In the genomic region with DNA sequence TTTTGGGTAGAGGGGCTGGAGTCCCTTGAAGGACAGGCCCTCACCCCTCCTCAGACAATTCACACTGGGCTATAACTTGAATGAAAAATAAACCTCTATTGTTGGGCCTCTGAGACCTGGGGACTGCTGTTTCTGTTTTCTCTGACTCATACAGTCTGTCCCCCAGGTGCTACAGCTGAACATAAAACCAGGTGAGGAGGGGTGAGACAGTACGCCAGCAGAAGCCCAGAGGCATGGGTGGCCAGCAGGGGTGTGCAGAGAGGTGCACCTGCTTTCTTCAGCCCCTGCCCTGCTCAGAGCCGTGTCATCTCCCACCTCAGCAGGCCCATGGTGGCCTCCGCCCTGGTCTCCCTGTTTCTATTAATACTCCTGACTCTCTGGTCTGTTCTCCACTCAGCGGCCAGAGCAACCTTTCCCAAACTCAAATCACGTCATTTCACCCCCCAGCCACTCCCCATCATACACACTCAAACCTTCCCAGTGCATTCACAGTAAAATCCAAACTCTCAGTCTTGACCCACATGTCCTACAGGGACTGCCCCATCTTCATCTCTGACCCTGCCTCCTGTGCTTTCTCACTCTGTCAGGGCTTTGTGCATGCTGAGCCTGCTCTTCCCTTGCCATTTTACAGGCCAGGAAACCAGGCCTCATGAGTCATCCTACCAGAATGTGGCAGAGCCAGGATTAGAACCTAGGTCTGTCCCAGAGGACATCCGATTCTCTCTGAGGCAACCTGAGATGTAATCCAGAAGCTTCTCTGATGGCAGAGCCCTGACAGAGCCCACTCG, we compare ENCODE assay signal across 15 cellular contexts. TPM values are rescaled to one million over a fixed set of nuclear protein-coding genes. Genes with fewer than 3 reads are reported as not detected.
A peak's percentile ranks its signal among the peaks of the same experiment; 100 is the strongest.
DNase-seq lines count a peak whose midpoint lies in the region; ATAC-seq, FAIRE-seq and TF ChIP-seq lines count a peak whose summit lies in the region.
"Had no signal": no experiment of that assay in that cellular context is flagged by ENCODE, and none has a peak within 500 bp of the region (broad histone marks: within the 10 kb centered on the region; RNA-seq: fewer than 3 reads in every experiment).

No MANE protein-coding gene starts in this region.

- H3K4me3 ChIP-seq in HepG2 (replicated peaks in 1 of 3; ENCODE audit: insufficient read depth in 1 of 3, low read depth in 2 of 3, low read length in 3 of 3), result no peak overlapping the region
- no peak overlapping the region for H3K4me3 ChIP-seq in right lobe of liver
- no peak overlapping the region for H3K4me3 ChIP-seq in NB4 (ENCODE audit: low read depth, low read length)
- H3K4me3 ChIP-seq: GM23248 had no signal

- H3K36me3 ChIP-seq in HepG2 (replicated peaks in 1 of 2; ENCODE audit: control insufficient read depth in 1 of 2, insufficient read depth in 2 of 2, low read length in 2 of 2) (no peaks in the 10 kb centered on the region), right lobe of liver (no peaks in the 10 kb centered on the region)
- H3K36me3 ChIP-seq: neutrophil had no signal

- H3K4me3 Mint-ChIP-seq in effector memory CD8-positive, alpha-beta T cell, result no peak overlapping the region
- H3K4me3 Mint-ChIP-seq: endodermal cell had no signal

- in situ Hi-C loops in HepG2 (cut with HindIII; ENCODE audit: extremely low pct_ligation_motif_present, low pct_unique_long_range_greater_than_20kb), result no loop called here

- no peak overlapping the region for H3K27ac ChIP-seq in HepG2 (ENCODE audit: extremely low read length, insufficient read depth, low read length)
- H3K27ac ChIP-seq in right lobe of liver, result no peak overlapping the region
- H3K27ac ChIP-seq: GM23248, neutrophil had no signal

- no peak overlapping the region for H2AFZ ChIP-seq in HepG2 (ENCODE audit: low read length)
- H2AFZ ChIP-seq: GM23248 had no signal

- POLR2A ChIA-PET in HepG2 (lab: Yijun Ruan, JAX), result no interaction called here

- TF ChIP-seq EP300 in HepG2 (IDR thresholded peaks at IDR 0.05; ENCODE audit: low read depth in 2 of 2, low read length in 2 of 2) (no peak), HepG2 (CRISPR knock-in tag; IDR thresholded peaks at IDR 0.05; ENCODE audit: borderline replicate concordance) (no peak)

- H3K79me2 ChIP-seq in HepG2 (ENCODE audit: insufficient read depth, low read length), result no peaks in the 10 kb centered on the region

- FAIRE-seq in HepG2 (lab: Jason Lieb, UNC), result no peak

- CTCF ChIA-PET in HepG2 (lab: Yijun Ruan, JAX; ENCODE audit: low intra/inter-chr PET ratio, low total read pairs), result no interaction called here

- DNase-seq in HepG2 (ENCODE audit: low spot score) (no peak), right lobe of liver (no peak), NB4 (ENCODE audit: low read depth) (peak; percentile 32), OCI-M1 (lab: John Stamatoyannopoulos, UW) (no peak)
- no peak for DNase-seq in effector memory CD8-positive, alpha-beta T cell
- DNase-seq in activated CD4-positive, CD25-positive, alpha-beta regulatory T cell treated with anti-CD3 and anti-CD28 coated beads, Interleukin-2, amount 50 U/mL, for 72 hours, result no peak
- DNase-seq: endodermal cell, glutamatergic neuron, GM23248, NCI-H1694, SK-N-SH had no signal

- peaks cover 9% of the 10 kb centered on the region for H3K36me3 Mint-ChIP-seq in effector memory CD8-positive, alpha-beta T cell (ENCODE audit: insufficient read depth)

- H3K9me3 ChIP-seq in HepG2 (ENCODE audit: low read length) (no peaks in the 10 kb centered on the region), right lobe of liver (no peaks in the 10 kb centered on the region)
- H3K9me3 ChIP-seq: neutrophil, SK-N-SH had no signal

- no peak for ATAC-seq in HepG2
- ATAC-seq in right lobe of liver, result no peak
- ATAC-seq in effector memory CD8-positive, alpha-beta T cell (replicated peaks), result no peak
- no peak for ATAC-seq in GM18502 (IDR thresholded peaks at IDR 0.05; ENCODE audit: poor library complexity, unreplicated experiment)
- ATAC-seq in GM18909 (IDR thresholded peaks at IDR 0.05; ENCODE audit: poor library complexity, unreplicated experiment), result no peak

- intact Hi-C loops in HepG2 (cut with micrococcal nuclease; ENCODE audit: unreplicated experiment), result no loop called here
- intact Hi-C loops in right lobe of liver (cut with DNase I), result no loop called here

- H3K4me1 Mint-ChIP-seq in effector memory CD8-positive, alpha-beta T cell (ENCODE audit: low read depth in 2 of 2), result peaks cover 47 to 57% of the 10 kb centered on the region in 2 donors

- peak overlapping the region; percentile 78 to 86 for H3K27ac Mint-ChIP-seq in effector memory CD8-positive, alpha-beta T cell
- H3K27ac Mint-ChIP-seq: endodermal cell had no signal

- H3K27me3 ChIP-seq in HepG2 (ENCODE audit: control insufficient read depth in 1 of 2, insufficient read depth in 2 of 2, low read length in 2 of 2) (peaks cover 0 to 12% of the 10 kb centered on the region in 2 experiments; a peak in 2 of 5 replicates), right lobe of liver (no peaks in the 10 kb centered on the region)

- TF ChIP-seq RAD21 in HepG2 (CRISPR knock-in tag; IDR thresholded peaks at IDR 0.05), result no peak

- WGBS in HepG2 (ENCODE audit: low lambda C conversion rate), result 13% methylated on average over 6 of the region's 7 CpGs
- 68% methylated on average over 4 of the region's 7 CpGs for WGBS in right lobe of liver (ENCODE audit: insufficient coverage, low coverage, low lambda C conversion rate, missing lambda C conversion rate)

- TF ChIP-seq CTCF in HepG2 (CRISPR knock-in tag; IDR thresholded peaks at IDR 0.05) (no peak), right lobe of liver (IDR thresholded peaks at IDR 0.05) (no peak), NB4 (IDR thresholded peaks at IDR 0.05; ENCODE audit: low read depth, low read length) (no peak)

- H3K9me3 Mint-ChIP-seq in effector memory CD8-positive, alpha-beta T cell, result no peaks in the 10 kb centered on the region

- BruUV-seq in HepG2 (replicated peaks; lab: Mats Ljungman, UMichigan), result no TSS peak

- H3K4me1 ChIP-seq in HepG2 (ENCODE audit: insufficient read depth, low read length) (no peaks in the 10 kb centered on the region), right lobe of liver (no peaks in the 10 kb centered on the region)

- no peak overlapping the region for H3K4me2 ChIP-seq in HepG2 (ENCODE audit: low read depth, low read length)
- H3K4me2 ChIP-seq: SK-N-SH had no signal

- H3K27me3 Mint-ChIP-seq in effector memory CD8-positive, alpha-beta T cell, result no peaks in the 10 kb centered on the region

- TF ChIP-seq POLR2A in HepG2 (IDR thresholded peaks at IDR 0.05; ENCODE audit: insufficient read depth in 1 of 2, low read depth in 2 of 2, low read length in 2 of 2) (no peak), right lobe of liver (IDR thresholded peaks at IDR 0.05) (no peak), NB4 (IDR thresholded peaks at IDR 0.05; ENCODE audit: extremely low read depth, insufficient read length) (no peak)

- no peak overlapping the region for H3K9ac ChIP-seq in HepG2 (ENCODE audit: insufficient read depth, low read depth, low read length)
- H3K9ac ChIP-seq: GM23248, SK-N-SH had no signal

- H4K20me1 ChIP-seq in HepG2 (ENCODE audit: insufficient read depth, low read length), result no peaks in the 10 kb centered on the region

RNA-seq across cellular contexts. Expression of gene IL2RB, which starts 5.4 kb away (rescaled TPM):
- total RNA-seq in HepG2 (2016; rRNA removed; fragmentation: Illumina TruSeq; extraction: Trizol), result not detected in 2 replicates
- total RNA-seq in HepG2 (2016; cell fraction: cytosol; rRNA removed; fragmentation: Illumina TruSeq; extraction: Trizol; ENCODE audit: low read depth), result not detected in 2 replicates
- total RNA-seq in HepG2 (2016; cell fraction: insoluble cytoplasmic fraction; rRNA removed; fragmentation: Illumina TruSeq; extraction: Trizol), result not detected in 2 replicates
- total RNA-seq in HepG2 (2016; cell fraction: membrane; rRNA removed; fragmentation: Illumina TruSeq; extraction: Trizol), result not detected in 2 replicates
- not detected in 2 replicates for total RNA-seq in HepG2 (2016; cell fraction: nucleus; rRNA removed; fragmentation: Illumina TruSeq; extraction: Trizol)
- polyA plus RNA-seq in HepG2 (2011; rRNA removed), result 0.05 TPM in 1 of 2 replicates, not detected in the other
- 0.10 TPM in 1 of 2 replicates, not detected in the other for polyA plus RNA-seq in HepG2 (2011; cell fraction: cytosol; rRNA removed)
- polyA plus RNA-seq in HepG2 (2011; cell fraction: nucleus; rRNA removed), result 0.09 TPM in 1 of 2 replicates, not detected in the other
- 0.03 TPM in 1 of 2 replicates, not detected in the other for polyA plus RNA-seq in HepG2 (2012)
- not detected in 2 replicates for polyA plus RNA-seq in HepG2 (2016; cell fraction: cytosol; fragmentation: Illumina TruSeq; extraction: Trizol; ENCODE audit: low read depth)
- polyA plus RNA-seq in HepG2 (2016; cell fraction: insoluble cytoplasmic fraction; fragmentation: Illumina TruSeq; extraction: Trizol; ENCODE audit: low read depth), result not detected in 2 replicates
- polyA plus RNA-seq in HepG2 (2016; cell fraction: membrane; fragmentation: Illumina TruSeq; extraction: Trizol; ENCODE audit: low read depth), result not detected in 2 replicates
- not detected in 2 replicates for polyA plus RNA-seq in HepG2 (2016; cell fraction: nucleus; fragmentation: Illumina TruSeq; extraction: Trizol; ENCODE audit: insufficient read depth, low read depth)
- 0.06 TPM in 1 of 2 replicates, not detected in the other for polyA minus RNA-seq in HepG2 (2011; rRNA and poly(A)+ RNA removed; ENCODE audit: low replicate concordance)
- polyA minus RNA-seq in HepG2 (2011; cell fraction: cytosol; rRNA and poly(A)+ RNA removed), result not detected in 2 replicates
- polyA minus RNA-seq in HepG2 (2011; cell fraction: nucleus; rRNA and poly(A)+ RNA removed), result not detected in 2 replicates
- 1 to 10 TPM; 1.2 to 8.6 (median 2.0) TPM for total RNA-seq in right lobe of liver
- total RNA-seq: GM23248 had no signal

RNA-seq across cellular contexts. Expression of gene C1QTNF6, which starts 32.9 kb away (rescaled TPM):
- total RNA-seq in HepG2 (2016; rRNA removed; fragmentation: Illumina TruSeq; extraction: Trizol), result 1.5 and 2.7 TPM in 2 replicates
- 0.40 and 0.97 TPM in 2 replicates for total RNA-seq in HepG2 (2016; cell fraction: cytosol; rRNA removed; fragmentation: Illumina TruSeq; extraction: Trizol; ENCODE audit: low read depth)
- total RNA-seq in HepG2 (2016; cell fraction: insoluble cytoplasmic fraction; rRNA removed; fragmentation: Illumina TruSeq; extraction: Trizol), result 1.1 and 2.5 TPM in 2 replicates
- 1.7 and 1.8 TPM in 2 replicates for total RNA-seq in HepG2 (2016; cell fraction: membrane; rRNA removed; fragmentation: Illumina TruSeq; extraction: Trizol)
- 4.5 and 5.3 TPM in 2 replicates for total RNA-seq in HepG2 (2016; cell fraction: nucleus; rRNA removed; fragmentation: Illumina TruSeq; extraction: Trizol)
- 6.9 and 10.7 TPM in 2 replicates for polyA plus RNA-seq in HepG2 (2011; rRNA removed)
- 3.0 and 4.1 TPM in 2 replicates for polyA plus RNA-seq in HepG2 (2011; cell fraction: cytosol; rRNA removed)
- 39.8 and 43.2 TPM in 2 replicates for polyA plus RNA-seq in HepG2 (2011; cell fraction: nucleus; rRNA removed)
- polyA plus RNA-seq in HepG2 (2012), result 4.1 and 5.1 TPM in 2 replicates
- polyA plus RNA-seq in HepG2 (2016; cell fraction: cytosol; fragmentation: Illumina TruSeq; extraction: Trizol; ENCODE audit: low read depth), result 0.60 and 1.2 TPM in 2 replicates
- 1.7 and 1.9 TPM in 2 replicates for polyA plus RNA-seq in HepG2 (2016; cell fraction: insoluble cytoplasmic fraction; fragmentation: Illumina TruSeq; extraction: Trizol; ENCODE audit: low read depth)
- polyA plus RNA-seq in HepG2 (2016; cell fraction: membrane; fragmentation: Illumina TruSeq; extraction: Trizol; ENCODE audit: low read depth), result 1.6 and 1.8 TPM in 2 replicates
- polyA plus RNA-seq in HepG2 (2016; cell fraction: nucleus; fragmentation: Illumina TruSeq; extraction: Trizol; ENCODE audit: insufficient read depth, low read depth), result 8.4 and 10.3 TPM in 2 replicates
- polyA minus RNA-seq in HepG2 (2011; rRNA and poly(A)+ RNA removed; ENCODE audit: low replicate concordance), result 8.3 and 36.4 TPM in 2 replicates
- 2.5 and 4.0 TPM in 2 replicates for polyA minus RNA-seq in HepG2 (2011; cell fraction: cytosol; rRNA and poly(A)+ RNA removed)
- polyA minus RNA-seq in HepG2 (2011; cell fraction: nucleus; rRNA and poly(A)+ RNA removed), result 18.0 and 21.3 TPM in 2 replicates
- 10 to 100 TPM in 2 of 6 experiments, 1 to 10 TPM in 4; 3.3 to 12.6 (median 6.3) TPM for total RNA-seq in right lobe of liver

RNA-seq across cellular contexts. Expression of gene TMPRSS6, which starts 45.6 kb away (rescaled TPM):
- total RNA-seq in HepG2 (2016; rRNA removed; fragmentation: Illumina TruSeq; extraction: Trizol) (1.5 and 4.2 TPM in 2 replicates), right lobe of liver (100 to 1,000 TPM in 1 of 6 experiments, 10 to 100 TPM in 5; 40.7 to 104 (median 60.6) TPM)
- total RNA-seq in HepG2 (2016; cell fraction: cytosol; rRNA removed; fragmentation: Illumina TruSeq; extraction: Trizol; ENCODE audit: low read depth), result 1.1 and 1.5 TPM in 2 replicates
- total RNA-seq in HepG2 (2016; cell fraction: insoluble cytoplasmic fraction; rRNA removed; fragmentation: Illumina TruSeq; extraction: Trizol), result 1.5 and 5.2 TPM in 2 replicates
- 1.7 and 2.7 TPM in 2 replicates for total RNA-seq in HepG2 (2016; cell fraction: membrane; rRNA removed; fragmentation: Illumina TruSeq; extraction: Trizol)
- 5.1 and 6.1 TPM in 2 replicates for total RNA-seq in HepG2 (2016; cell fraction: nucleus; rRNA removed; fragmentation: Illumina TruSeq; extraction: Trizol)
- polyA plus RNA-seq in HepG2 (2011; rRNA removed), result 4.8 and 8.5 TPM in 2 replicates
- polyA plus RNA-seq in HepG2 (2011; cell fraction: cytosol; rRNA removed), result 5.4 and 5.9 TPM in 2 replicates
- 16.8 and 19.4 TPM in 2 replicates for polyA plus RNA-seq in HepG2 (2011; cell fraction: nucleus; rRNA removed)
- polyA plus RNA-seq in HepG2 (2012), result 4.2 and 6.4 TPM in 2 replicates
- 1.7 TPM in 2 replicates for polyA plus RNA-seq in HepG2 (2016; cell fraction: cytosol; fragmentation: Illumina TruSeq; extraction: Trizol; ENCODE audit: low read depth)
- polyA plus RNA-seq in HepG2 (2016; cell fraction: insoluble cytoplasmic fraction; fragmentation: Illumina TruSeq; extraction: Trizol; ENCODE audit: low read depth), result 2.3 and 2.6 TPM in 2 replicates
- 2.4 and 3.1 TPM in 2 replicates for polyA plus RNA-seq in HepG2 (2016; cell fraction: membrane; fragmentation: Illumina TruSeq; extraction: Trizol; ENCODE audit: low read depth)
- polyA plus RNA-seq in HepG2 (2016; cell fraction: nucleus; fragmentation: Illumina TruSeq; extraction: Trizol; ENCODE audit: insufficient read depth, low read depth), result 10.0 and 11.5 TPM in 2 replicates
- 6.6 TPM in 1 of 2 replicates, not detected in the other for polyA minus RNA-seq in HepG2 (2011; rRNA and poly(A)+ RNA removed; ENCODE audit: low replicate concordance)
- 1.1 and 1.9 TPM in 2 replicates for polyA minus RNA-seq in HepG2 (2011; cell fraction: cytosol; rRNA and poly(A)+ RNA removed)
- 4.0 and 5.2 TPM in 2 replicates for polyA minus RNA-seq in HepG2 (2011; cell fraction: nucleus; rRNA and poly(A)+ RNA removed)
- total RNA-seq: GM23248 had no signal
- polyA plus RNA-seq: SK-N-SH had no signal

RNA-seq across cellular contexts. Expression of gene SSTR3, which starts 57.2 kb away (rescaled TPM):
- 0.39 and 0.64 TPM in 2 replicates for total RNA-seq in HepG2 (2016; rRNA removed; fragmentation: Illumina TruSeq; extraction: Trizol)
- total RNA-seq in HepG2 (2016; cell fraction: cytosol; rRNA removed; fragmentation: Illumina TruSeq; extraction: Trizol; ENCODE audit: low read depth), result 0.09 and 0.10 TPM in 2 replicates
- total RNA-seq in HepG2 (2016; cell fraction: insoluble cytoplasmic fraction; rRNA removed; fragmentation: Illumina TruSeq; extraction: Trizol), result 0.39 and 0.49 TPM in 2 replicates
- 0.25 and 0.38 TPM in 2 replicates for total RNA-seq in HepG2 (2016; cell fraction: membrane; rRNA removed; fragmentation: Illumina TruSeq; extraction: Trizol)
- total RNA-seq in HepG2 (2016; cell fraction: nucleus; rRNA removed; fragmentation: Illumina TruSeq; extraction: Trizol), result 0.60 and 0.65 TPM in 2 replicates
- 0.08 and 0.09 TPM in 2 replicates for polyA plus RNA-seq in HepG2 (2011; rRNA removed)
- polyA plus RNA-seq in HepG2 (2011; cell fraction: cytosol; rRNA removed), result 0.07 and 0.09 TPM in 2 replicates
- polyA plus RNA-seq in HepG2 (2011; cell fraction: nucleus; rRNA removed), result 0.21 and 0.35 TPM in 2 replicates
- polyA plus RNA-seq in HepG2 (2012), result 0.04 and 0.05 TPM in 2 replicates
- polyA plus RNA-seq in HepG2 (2016; cell fraction: cytosol; fragmentation: Illumina TruSeq; extraction: Trizol; ENCODE audit: low read depth), result 0.06 and 0.11 TPM in 2 replicates
- 0.24 and 0.28 TPM in 2 replicates for polyA plus RNA-seq in HepG2 (2016; cell fraction: insoluble cytoplasmic fraction; fragmentation: Illumina TruSeq; extraction: Trizol; ENCODE audit: low read depth)
- polyA plus RNA-seq in HepG2 (2016; cell fraction: membrane; fragmentation: Illumina TruSeq; extraction: Trizol; ENCODE audit: low read depth), result 0.11 and 0.14 TPM in 2 replicates
- 0.53 and 0.95 TPM in 2 replicates for polyA plus RNA-seq in HepG2 (2016; cell fraction: nucleus; fragmentation: Illumina TruSeq; extraction: Trizol; ENCODE audit: insufficient read depth, low read depth)
- polyA minus RNA-seq in HepG2 (2011; rRNA and poly(A)+ RNA removed; ENCODE audit: low replicate concordance), result 0.07 and 0.30 TPM in 2 replicates
- not detected in 2 replicates for polyA minus RNA-seq in HepG2 (2011; cell fraction: cytosol; rRNA and poly(A)+ RNA removed)
- polyA minus RNA-seq in HepG2 (2011; cell fraction: nucleus; rRNA and poly(A)+ RNA removed), result 0.13 TPM in 1 of 2 replicates, not detected in the other
- total RNA-seq in right lobe of liver, result not detected
- total RNA-seq: GM23248 had no signal
- polyA plus RNA-seq: GM23248, liver, SK-N-SH had no signal

Comparison
In these comparisons a context has a peak if more than half of its experiments do, and no peak if none do; other contexts are left out.
1. RNA of gene TMPRSS6, which starts 45.6 kb away (total RNA-seq): 40.7 to 104 TPM in right lobe of liver; 1.1 to 6.1 TPM in HepG2; every median in the first group is over 4 times any median in the second.